8 cellular contexts compared by ENCODE assay signal in genomic region chr5:141941307-141941706, GRCh38. TPM values are rescaled to one million over a fixed set of nuclear protein-coding genes. Genes with fewer than 3 reads are reported as not detected.
DNase-seq lines count a peak whose midpoint lies in the region; ATAC-seq and TF ChIP-seq lines count a peak whose summit lies in the region.

No MANE protein-coding gene starts in this region.

- H3K4me1 ChIP-seq in ACC112 (ENCODE audit: control insufficient read depth, insufficient read depth, low read length, unreplicated experiment) = peaks cover 25% of the 10 kb centered on the region
- H3K4me1 ChIP-seq in HAP-1 = no peaks in the 10 kb centered on the region

- ATAC-seq in naive B cell (ENCODE audit: low read depth in 2 of 2) (no peak), GM18505 (IDR thresholded peaks at IDR 0.05; ENCODE audit: unreplicated experiment) (no peak)
- ATAC-seq in stimulated activated memory B cell treated with anti-CD40 and anti-IgM and Interleukin-4, amounts not matched to agents 10 μg/mL and 1 μg/mL and 100 μg/mL, for 72 hours = no peak

- H3K27me3 ChIP-seq in ACC112 (ENCODE audit: insufficient read depth, low read length) (peaks cover 4% of the 10 kb centered on the region; the same call in 1 of the 2 replicates), HAP-1 (ENCODE audit: low read depth) (no peaks in the 10 kb centered on the region)

- in situ Hi-C loops in HAP-1 (cut with MboI; ENCODE audit: low sequenced_read_pairs) = no loop called here

- no peak overlapping the region for H2AFZ ChIP-seq in ACC112 (ENCODE audit: low read length, unreplicated experiment)

- H3K9me3 ChIP-seq in HAP-1 = no peaks in the 10 kb centered on the region

- H3K36me3 Mint-ChIP-seq in HFFc6 (ENCODE audit: low read depth) (0 out of 2 replicates have a peak, but pooled peaks cover 4% of the 10 kb centered on the region), naive B cell (no peaks in the 10 kb centered on the region)
- peaks cover 10% of the 10 kb centered on the region for H3K36me3 Mint-ChIP-seq in stimulated activated memory B cell treated with anti-CD40 and anti-IgM and Interleukin-4, amounts not matched to agents 10 μg/mL and 1 μg/mL and 100 μg/mL, for 72 hours

- H3K4me1 Mint-ChIP-seq in HFFc6 (ENCODE audit: low read depth) (peaks cover 20% of the 10 kb centered on the region), naive B cell (no peaks in the 10 kb centered on the region)
- H3K4me1 Mint-ChIP-seq in stimulated activated memory B cell treated with anti-CD40 and anti-IgM and Interleukin-4, amounts not matched to agents 10 μg/mL and 1 μg/mL and 100 μg/mL, for 72 hours = no peaks in the 10 kb centered on the region

- no peaks in the 10 kb centered on the region for H3K79me2 ChIP-seq in ACC112 (ENCODE audit: control insufficient read depth, insufficient read depth, low read length, unreplicated experiment)

- no peak for DNase-seq in HFFc6
- no peak for DNase-seq in naive B cell
- DNase-seq in HAP-1 (ENCODE audit: low spot score in 2 of 2) = no peak
- DNase-seq in NAMALWA (ENCODE audit: low spot score) = no peak

- no peak for TF ChIP-seq POLR2A in GM18505 (IDR thresholded peaks at IDR 0.05; ENCODE audit: borderline replicate concordance, extremely low read depth, insufficient read depth, insufficient read length)

- no peak overlapping the region; the same call in 1 of the 2 replicates for H3K4me3 Mint-ChIP-seq in HFFc6
- no peak overlapping the region for H3K4me3 Mint-ChIP-seq in naive B cell
- no peak overlapping the region for H3K4me3 Mint-ChIP-seq in stimulated activated memory B cell treated with anti-CD40 and anti-IgM and Interleukin-4, amounts not matched to agents 10 μg/mL and 1 μg/mL and 100 μg/mL, for 72 hours

- H3K27ac ChIP-seq in ACC112 (ENCODE audit: low read depth, low read length) = peak overlapping the region; percentile 67
- peak overlapping the region; percentile 49 for H3K27ac ChIP-seq in cingulate gyrus (ENCODE audit: low read depth, low read length)

- peaks cover 3% of the 10 kb centered on the region for H3K27me3 Mint-ChIP-seq in HFFc6 (ENCODE audit: insufficient read depth)
- H3K27me3 Mint-ChIP-seq in naive B cell = no peaks in the 10 kb centered on the region
- H3K27me3 Mint-ChIP-seq in stimulated activated memory B cell treated with anti-CD40 and anti-IgM and Interleukin-4, amounts not matched to agents 10 μg/mL and 1 μg/mL and 100 μg/mL, for 72 hours = no peaks in the 10 kb centered on the region

- H3K36me3 ChIP-seq in ACC112 (ENCODE audit: insufficient read depth, low read length) (peaks cover 4% of the 10 kb centered on the region; the same call in 1 of the 2 replicates), HAP-1 (replicated peaks) (peaks cover 19% of the 10 kb centered on the region)

- no peak for TF ChIP-seq CTCF in HFFc6 (IDR thresholded peaks at IDR 0.05)

- peak overlapping the region; percentile 34 for H3K27ac Mint-ChIP-seq in HFFc6
- peak overlapping the region in 4 of 6 donors; percentile 6 to 68 (median 32) for H3K27ac Mint-ChIP-seq in naive B cell
- no peak overlapping the region for H3K27ac Mint-ChIP-seq in stimulated activated memory B cell treated with anti-CD40 and anti-IgM and Interleukin-4, amounts not matched to agents 10 μg/mL and 1 μg/mL and 100 μg/mL, for 72 hours

- H3K9me3 Mint-ChIP-seq in HFFc6 = no peaks in the 10 kb centered on the region
- no peaks in the 10 kb centered on the region for H3K9me3 Mint-ChIP-seq in naive B cell
- H3K9me3 Mint-ChIP-seq in stimulated activated memory B cell treated with anti-CD40 and anti-IgM and Interleukin-4, amounts not matched to agents 10 μg/mL and 1 μg/mL and 100 μg/mL, for 72 hours = no peaks in the 10 kb centered on the region

- H3K4me3 ChIP-seq in ACC112 (ENCODE audit: low read depth, low read length) = no peak overlapping the region
- H3K4me3 ChIP-seq in HAP-1 = no peak overlapping the region

RNA-seq across cellular contexts. Expression of gene PCDH12, which starts 16.7 kb away (rescaled TPM):
- under 1 TPM in 4 of 6 experiments, not detected in 2; 0.02 to 0.71 (median 0.08) TPM for total RNA-seq in HFFc6 (2021; fragmentation: NEBNext Ultra II Directional; extraction: Animal tissue kit (Norgen Biotek cat#: 25700))
- under 1 TPM in 5 of 6 donors, not detected in 1; 0.09 to 0.29 (median 0.20) TPM for polyA plus RNA-seq in naive B cell (ENCODE audit: low read depth in 6 of 6)

RNA-seq across cellular contexts. Expression of gene DELE1, which starts 17.6 kb away (rescaled TPM):
- total RNA-seq in HFFc6 (2021; fragmentation: NEBNext Ultra II Directional; extraction: Animal tissue kit (Norgen Biotek cat#: 25700)) = 10 to 100 TPM; 44.4 to 54.2 (median 46.7) TPM
- 10 to 100 TPM; 39.1 to 51.1 (median 44.1) TPM for polyA plus RNA-seq in naive B cell (ENCODE audit: low read depth in 6 of 6)

RNA-seq across cellular contexts. Expression of gene RNF14, which starts 27.6 kb away (rescaled TPM):
- total RNA-seq in HFFc6 (2021; fragmentation: NEBNext Ultra II Directional; extraction: Animal tissue kit (Norgen Biotek cat#: 25700)) = 10 to 100 TPM; 56.0 to 65.5 (median 63.0) TPM
- 10 to 100 TPM; 19.8 to 38.6 (median 34.6) TPM for polyA plus RNA-seq in naive B cell (ENCODE audit: low read depth in 6 of 6)
